In genomic region chr3:120417272-120417911, GRCh38 we compare ENCODE assay signal across 8 cellular contexts. TPM values are rescaled to one million over a fixed set of nuclear protein-coding genes. Genes with fewer than 3 reads are reported as not detected.
DNase-seq lines count a peak whose midpoint lies in the region; ATAC-seq, FAIRE-seq and TF ChIP-seq lines count a peak whose summit lies in the region.

No MANE protein-coding gene starts in this region.

- no peaks in the 10 kb centered on the region for H3K9me3 Mint-ChIP-seq in activated T-helper 1 cell treated with anti-CD3 and anti-CD28 coated beads, Interleukin-12 subunit alpha, Interleukin-12 subunit beta, Interleukin-2, Interleukin-4 antibody, amounts not matched to agents 30 ng/mL and 10 ng/mL and 1 ng/mL, durations not matched to agents 14 hours and 24 hours and 36 hours
- no peaks in the 10 kb centered on the region for H3K9me3 Mint-ChIP-seq in natural killer cell treated with Interleukin-12 subunit alpha and Interleukin-12 subunit beta and Interleukin-15 and Interleukin-18, amount 100 ng/mL, for 72 hours

- H3K4me2 ChIP-seq in KMS-11 = peak overlapping the region; percentile 47

- H3K79me2 ChIP-seq in KMS-11 (ENCODE audit: insufficient read depth, low read depth) = no peaks in the 10 kb centered on the region

- peak; percentile 100 for ATAC-seq in GM21786 (IDR thresholded peaks at IDR 0.05; ENCODE audit: unreplicated experiment)
- ATAC-seq in natural killer cell treated with Interleukin-12 subunit alpha and Interleukin-12 subunit beta and Interleukin-15 and Interleukin-18, amount 100 ng/mL, for 72 hours = peak; percentile 98 to 99

- H3K4me3 ChIP-seq in KMS-11 (IDR thresholded peaks at IDR 0.05; ENCODE audit: insufficient read depth, low read depth, low read length) (peak overlapping the region; percentile 84), fibroblast of mammary gland (ENCODE audit: control insufficient read depth, low read depth, low read length) (no peak overlapping the region)

- FAIRE-seq in RCC 7860 (lab: Jason Lieb, UNC) = peak; percentile 96

- no peaks in the 10 kb centered on the region for H3K36me3 ChIP-seq in KMS-11 (ENCODE audit: insufficient read depth)

- peak; percentile 98 for DNase-seq in DMS79 treated with DMSO at 0.1 percent for 48 hours (lab: John Stamatoyannopoulos, UW)
- DNase-seq in RCC 7860 (ENCODE audit: low spot score) = peak; percentile 94
- peak; percentile 78 for DNase-seq in activated T-helper 1 cell treated with anti-CD3 and anti-CD28 coated beads, Interleukin-12 subunit alpha, Interleukin-12 subunit beta, Interleukin-2, Interleukin-4 antibody, amounts not matched to agents 30 ng/mL and 10 ng/mL and 1 ng/mL, durations not matched to agents 14 hours and 24 hours and 36 hours (ENCODE audit: low spot score)
- DNase-seq in fibroblast of mammary gland (ENCODE audit: low read depth) = peak; percentile 98
- peak; percentile 83 for DNase-seq in natural killer cell treated with Interleukin-12 subunit alpha and Interleukin-12 subunit beta and Interleukin-15 and Interleukin-18, amount 100 ng/mL, for 72 hours (ENCODE audit: low spot score)
- DNase-seq in stimulated activated naive CD4-positive, alpha-beta T cell treated with Interleukin-2 at 50 U/mL for 16 hours (lab: John Stamatoyannopoulos, UW) = peak; percentile 78

- peak overlapping the region; percentile 17 for H3K27ac ChIP-seq in KMS-11

- peaks cover 22% of the 10 kb centered on the region for H3K4me1 Mint-ChIP-seq in activated T-helper 1 cell treated with anti-CD3 and anti-CD28 coated beads, Interleukin-12 subunit alpha, Interleukin-12 subunit beta, Interleukin-2, Interleukin-4 antibody, amounts not matched to agents 30 ng/mL and 10 ng/mL and 1 ng/mL, durations not matched to agents 14 hours and 24 hours and 36 hours (ENCODE audit: low read depth)
- H3K4me1 Mint-ChIP-seq in natural killer cell treated with Interleukin-12 subunit alpha and Interleukin-12 subunit beta and Interleukin-15 and Interleukin-18, amount 100 ng/mL, for 72 hours (ENCODE audit: low read depth in 2 of 2) = peaks cover 9 to 10% of the 10 kb centered on the region in 2 donors

- intact Hi-C loops in activated T-helper 1 cell treated with anti-CD3 and anti-CD28 coated beads, Interleukin-12 subunit alpha, Interleukin-12 subunit beta, Interleukin-2, Interleukin-4 antibody, amounts not matched to agents 30 ng/mL and 10 ng/mL and 1 ng/mL, durations not matched to agents 14 hours and 24 hours and 36 hours (cut with micrococcal nuclease) = loop anchor here (1.0 to 5.0 kb wide), 9 partner anchors 68 to 597 kb away; partner anchors contain the start of genes GSK3B, GTF2E1, LRRC58 and NDUFB4

- H2AFZ ChIP-seq in KMS-11 (ENCODE audit: low read depth) = peak overlapping the region; percentile 94

- peaks cover 2% of the 10 kb centered on the region for H3K27me3 Mint-ChIP-seq in activated T-helper 1 cell treated with anti-CD3 and anti-CD28 coated beads, Interleukin-12 subunit alpha, Interleukin-12 subunit beta, Interleukin-2, Interleukin-4 antibody, amounts not matched to agents 30 ng/mL and 10 ng/mL and 1 ng/mL, durations not matched to agents 14 hours and 24 hours and 36 hours (ENCODE audit: insufficient read depth)
- H3K27me3 Mint-ChIP-seq in natural killer cell treated with Interleukin-12 subunit alpha and Interleukin-12 subunit beta and Interleukin-15 and Interleukin-18, amount 100 ng/mL, for 72 hours = peaks cover 4 to 6% of the 10 kb centered on the region in 2 donors

- H4K20me1 ChIP-seq in KMS-11 (ENCODE audit: insufficient read depth) = no peaks in the 10 kb centered on the region

- peak overlapping the region; percentile 84 for H3K4me3 Mint-ChIP-seq in activated T-helper 1 cell treated with anti-CD3 and anti-CD28 coated beads, Interleukin-12 subunit alpha, Interleukin-12 subunit beta, Interleukin-2, Interleukin-4 antibody, amounts not matched to agents 30 ng/mL and 10 ng/mL and 1 ng/mL, durations not matched to agents 14 hours and 24 hours and 36 hours
- peak overlapping the region; percentile 93 for H3K4me3 Mint-ChIP-seq in natural killer cell treated with Interleukin-12 subunit alpha and Interleukin-12 subunit beta and Interleukin-15 and Interleukin-18, amount 100 ng/mL, for 72 hours

- no peaks in the 10 kb centered on the region for H3K36me3 Mint-ChIP-seq in activated T-helper 1 cell treated with anti-CD3 and anti-CD28 coated beads, Interleukin-12 subunit alpha, Interleukin-12 subunit beta, Interleukin-2, Interleukin-4 antibody, amounts not matched to agents 30 ng/mL and 10 ng/mL and 1 ng/mL, durations not matched to agents 14 hours and 24 hours and 36 hours (ENCODE audit: low read depth)
- H3K36me3 Mint-ChIP-seq in natural killer cell treated with Interleukin-12 subunit alpha and Interleukin-12 subunit beta and Interleukin-15 and Interleukin-18, amount 100 ng/mL, for 72 hours = no peaks in the 10 kb centered on the region

- no peak overlapping the region for H3K27ac Mint-ChIP-seq in activated T-helper 1 cell treated with anti-CD3 and anti-CD28 coated beads, Interleukin-12 subunit alpha, Interleukin-12 subunit beta, Interleukin-2, Interleukin-4 antibody, amounts not matched to agents 30 ng/mL and 10 ng/mL and 1 ng/mL, durations not matched to agents 14 hours and 24 hours and 36 hours
- H3K27ac Mint-ChIP-seq in natural killer cell treated with Interleukin-12 subunit alpha and Interleukin-12 subunit beta and Interleukin-15 and Interleukin-18, amount 100 ng/mL, for 72 hours = peak overlapping the region; percentile 46 to 71

- TF ChIP-seq CTCF in KMS-11 (conservative IDR thresholded peaks at IDR 0.05; ENCODE audit: low read depth, low read length) (peak; percentile 90), fibroblast of mammary gland (conservative IDR thresholded peaks at IDR 0.05; ENCODE audit: control insufficient read depth, insufficient read depth, low read depth, low read length) (peak; percentile 87)

- H3K9ac ChIP-seq in KMS-11 = peak overlapping the region; percentile 25; the same call in 1 of the 2 replicates

- H3K4me1 ChIP-seq in KMS-11 (ENCODE audit: low read depth, poor library complexity, severe bottlenecking) = peaks cover 16% of the 10 kb centered on the region

- no peaks in the 10 kb centered on the region for H3K27me3 ChIP-seq in KMS-11 (ENCODE audit: insufficient read depth, low read depth)

RNA-seq across cellular contexts. Expression of gene FSTL1, which starts 33.4 kb away (rescaled TPM):
- not detected in 2 replicates for total RNA-seq in activated T-helper 1 cell treated with anti-CD3 and anti-CD28 coated beads, Interleukin-12 subunit alpha, Interleukin-12 subunit beta, Interleukin-2, Interleukin-4 antibody, amounts not matched to agents 30 ng/mL and 10 ng/mL and 1 ng/mL, durations not matched to agents 14 hours and 24 hours and 36 hours
- total RNA-seq in natural killer cell treated with Interleukin-12 subunit alpha and Interleukin-12 subunit beta and Interleukin-15 and Interleukin-18, amount 100 ng/mL, for 72 hours = 1 to 10 TPM; 1.4 to 2.6 TPM
